In the genomic region with DNA sequence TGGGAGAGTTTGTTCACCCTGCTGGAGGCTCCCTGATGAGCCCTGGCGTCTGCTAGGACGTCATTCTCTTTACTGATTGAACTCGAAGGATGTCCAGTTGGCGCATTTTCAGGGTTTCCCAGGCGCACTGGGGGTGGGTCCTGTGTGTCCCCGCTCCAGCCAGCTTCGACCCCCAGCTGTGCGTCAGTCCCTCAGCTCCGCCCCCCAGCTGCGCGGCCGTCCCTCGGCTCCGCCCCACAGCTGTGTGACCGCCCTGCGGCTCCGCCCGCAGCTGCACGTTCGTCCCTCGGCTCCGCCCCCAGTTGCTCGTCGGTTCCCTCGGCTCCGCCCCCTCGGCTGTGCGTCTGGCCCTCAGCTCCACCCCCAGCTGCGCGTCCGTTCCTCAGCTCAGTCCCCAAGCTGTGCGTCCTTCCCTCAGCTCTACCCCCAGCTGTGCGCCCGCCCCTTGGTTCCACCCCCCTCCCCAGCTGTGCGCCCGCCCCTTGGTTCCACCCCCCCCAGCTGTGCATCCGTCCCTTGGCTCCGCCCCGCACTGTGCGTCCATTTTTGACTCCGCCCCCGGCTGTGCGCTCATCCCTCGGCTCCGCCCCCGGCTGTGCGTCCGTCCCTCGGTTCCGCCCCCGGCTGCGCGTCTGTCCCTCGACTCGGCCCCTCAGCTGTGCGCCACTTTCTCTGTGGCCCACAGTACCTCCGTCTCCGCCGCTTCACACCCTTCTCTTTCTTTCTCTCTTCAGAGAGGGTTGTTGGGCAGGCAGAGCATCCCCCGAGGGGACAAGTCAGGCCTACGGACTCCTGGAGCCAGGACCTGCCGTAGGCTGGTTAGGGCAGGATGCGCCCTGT, we compare ENCODE assay signal across 8 cellular contexts.
DNase-seq lines count a peak whose midpoint lies in the region; ATAC-seq and TF ChIP-seq lines count a peak whose summit lies in the region.

No MANE protein-coding gene starts in this region.

- peak in 2 of 4 donors; percentile 44 to 58 for TF ChIP-seq POLR2A in esophagus squamous epithelium (IDR thresholded peaks at IDR 0.05)

- H3K27me3 ChIP-seq in BJ (ENCODE audit: control insufficient read depth, insufficient read depth, low read length) (no peaks in the 10 kb centered on the region), esophagus squamous epithelium (no peaks in the 10 kb centered on the region)

- peak overlapping the region; percentile 69 to 93 (median 88) for H3K27ac ChIP-seq in esophagus squamous epithelium

- WGBS in esophagus squamous epithelium, 2 donors: 1% methylated on average over 34 to 44 of the region's 63 CpGs

- H3K9me3 ChIP-seq in esophagus squamous epithelium: no peaks in the 10 kb centered on the region

- H3K4me3 ChIP-seq in BJ (ENCODE audit: low read depth, low read length): peak overlapping the region; percentile 38
- peak overlapping the region; percentile 26 to 69 (median 42) for H3K4me3 ChIP-seq in esophagus squamous epithelium

- peak; percentile 91 for ATAC-seq in GM19455 (IDR thresholded peaks at IDR 0.05; ENCODE audit: unreplicated experiment)
- ATAC-seq in HG03571 (IDR thresholded peaks at IDR 0.05; ENCODE audit: unreplicated experiment): peak; percentile 78

- POLR2A ChIA-PET in BJ (lab: Charles Lee): interaction anchor here (0.6 kb wide), 1 partner anchor 57 kb away, joined by 3 read pairs; no protein-coding TSS in a partner anchor

- intact Hi-C loops in esophagus squamous epithelium (cut with DNase I): no loop called here

- H3K36me3 ChIP-seq in BJ (ENCODE audit: control insufficient read depth, insufficient read depth, low read length) (no peaks in the 10 kb centered on the region), esophagus squamous epithelium (peaks cover 0 to 14% (median 0%) of the 10 kb centered on the region in 3 donors)

- peak; percentile 93 for DNase-seq in BJ (ENCODE audit: low read depth)
- peak; percentile 98 to 99 for DNase-seq in activated T-cell treated with anti-CD3 and anti-CD28 coated beads, Interleukin-2, amount 50 U/mL, for 48 hours
- peak; percentile 85 for DNase-seq in esophagus squamous epithelium (lab: John Stamatoyannopoulos, UW)
- DNase-seq in myocyte (ENCODE audit: low read depth): peak; percentile 81
- DNase-seq in stimulated activated CD8-positive, alpha-beta memory T cell treated with anti-CD3 and anti-CD28 coated beads, Interleukin-7, amount 100 ng/mL, for 24 hours (ENCODE audit: low read depth): peak; percentile 91

- no peak for TF ChIP-seq CTCF in BJ (IDR thresholded peaks at IDR 0.05; ENCODE audit: insufficient read depth, low read depth, low read length)
- TF ChIP-seq CTCF in esophagus squamous epithelium (IDR thresholded peaks at IDR 0.05): peak in 1 of 6 experiments; percentile 26

- CTCF ChIA-PET in BJ (lab: Yijun Ruan, JAX): interaction anchor here (0.5 to 2.0 kb wide), 6 partner anchors 18 to 248 kb away, joined by 3 to 38 read pairs (median 6); a partner anchor contains a TSS

- H3K4me1 ChIP-seq in esophagus squamous epithelium: peaks cover 11 to 36% (median 12%) of the 10 kb centered on the region in 3 donors

TF ChIP-seq in PFSK-1, 5 proteins besides CTCF, POLR2A, EP300 and RAD21:
- TF ChIP-seq POLR2AphosphoS5 (IDR thresholded peaks at IDR 0.05; ENCODE audit: low read depth, low read length) (no peak), TAF1 (IDR thresholded peaks at IDR 0.05; ENCODE audit: borderline replicate concordance, insufficient read depth, low read length) (no peak), SIN3A (IDR thresholded peaks at IDR 0.05; ENCODE audit: borderline replicate concordance, insufficient read depth, low read length) (no peak), FOXP2 (optimal IDR thresholded peaks at IDR 0.05; ENCODE audit: borderline replicate concordance, extremely low read depth, extremely low read length, insufficient read depth) (peak; percentile 45)
- TF ChIP-seq, protein P1, sequence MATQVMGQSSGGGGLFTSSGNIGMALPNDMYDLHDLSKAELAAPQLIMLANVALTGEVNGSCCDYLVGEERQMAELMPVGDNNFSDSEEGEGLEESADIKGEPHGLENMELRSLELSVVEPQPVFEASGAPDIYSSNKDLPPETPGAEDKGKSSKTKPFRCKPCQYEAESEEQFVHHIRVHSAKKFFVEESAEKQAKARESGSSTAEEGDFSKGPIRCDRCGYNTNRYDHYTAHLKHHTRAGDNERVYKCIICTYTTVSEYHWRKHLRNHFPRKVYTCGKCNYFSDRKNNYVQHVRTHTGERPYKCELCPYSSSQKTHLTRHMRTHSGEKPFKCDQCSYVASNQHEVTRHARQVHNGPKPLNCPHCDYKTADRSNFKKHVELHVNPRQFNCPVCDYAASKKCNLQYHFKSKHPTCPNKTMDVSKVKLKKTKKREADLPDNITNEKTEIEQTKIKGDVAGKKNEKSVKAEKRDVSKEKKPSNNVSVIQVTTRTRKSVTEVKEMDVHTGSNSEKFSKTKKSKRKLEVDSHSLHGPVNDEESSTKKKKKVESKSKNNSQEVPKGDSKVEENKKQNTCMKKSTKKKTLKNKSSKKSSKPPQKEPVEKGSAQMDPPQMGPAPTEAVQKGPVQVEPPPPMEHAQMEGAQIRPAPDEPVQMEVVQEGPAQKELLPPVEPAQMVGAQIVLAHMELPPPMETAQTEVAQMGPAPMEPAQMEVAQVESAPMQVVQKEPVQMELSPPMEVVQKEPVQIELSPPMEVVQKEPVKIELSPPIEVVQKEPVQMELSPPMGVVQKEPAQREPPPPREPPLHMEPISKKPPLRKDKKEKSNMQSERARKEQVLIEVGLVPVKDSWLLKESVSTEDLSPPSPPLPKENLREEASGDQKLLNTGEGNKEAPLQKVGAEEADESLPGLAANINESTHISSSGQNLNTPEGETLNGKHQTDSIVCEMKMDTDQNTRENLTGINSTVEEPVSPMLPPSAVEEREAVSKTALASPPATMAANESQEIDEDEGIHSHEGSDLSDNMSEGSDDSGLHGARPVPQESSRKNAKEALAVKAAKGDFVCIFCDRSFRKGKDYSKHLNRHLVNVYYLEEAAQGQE (IDR thresholded peaks at IDR 0.05; ENCODE audit: insufficient read depth in 1 of 2, low read depth in 2 of 2, low read length in 2 of 2): no peak

Comparison
In these comparisons a context has a peak if more than half of its experiments do, and no peak if none do; other contexts are left out.
1. Peak in every context shown above with its lines: DNase-seq, ATAC-seq, H3K4me3 ChIP-seq and H3K27ac ChIP-seq.